Comparison of ENCODE assay signal across 15 cellular contexts in the genomic region with DNA sequence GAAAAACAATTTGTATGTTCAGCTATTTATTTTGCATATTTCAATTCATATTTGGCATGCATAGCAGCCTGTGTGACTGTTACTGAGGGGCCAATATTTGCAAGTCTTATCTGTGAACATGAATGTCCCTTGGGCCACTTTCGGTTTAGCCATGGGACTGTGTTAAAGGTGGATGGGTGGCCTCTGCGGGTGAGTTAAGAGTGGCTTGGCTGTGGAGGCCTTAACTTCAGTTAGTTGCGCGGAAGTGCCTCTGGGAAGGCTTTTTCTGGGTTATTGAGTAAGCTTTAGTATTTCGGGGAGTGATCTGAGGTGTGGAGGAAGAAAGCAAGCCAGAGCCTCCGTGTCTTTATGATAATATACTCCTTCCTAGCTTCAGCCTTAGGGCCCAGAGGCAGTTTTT.
DNase-seq lines count a peak whose midpoint lies in the region; ATAC-seq and TF ChIP-seq lines count a peak whose summit lies in the region.
"Had no signal": no experiment of that assay in that cellular context is flagged by ENCODE, and none has a peak within 500 bp of the region (broad histone marks: within the 10 kb centered on the region; RNA-seq: fewer than 3 reads in every experiment).

No MANE protein-coding gene starts in this region.

- no peak for TF ChIP-seq CTCF in colonic mucosa (IDR thresholded peaks at IDR 0.05)
- no peak for TF ChIP-seq CTCF in mucosa of descending colon (IDR thresholded peaks at IDR 0.05)
- TF ChIP-seq CTCF in natural killer cell (IDR thresholded peaks at IDR 0.05) = no peak
- no peak for TF ChIP-seq CTCF in glutamatergic neuron (IDR thresholded peaks at IDR 0.05; ENCODE audit: partially characterized antibody, unreplicated experiment)

- no peak overlapping the region for H3K9ac ChIP-seq in colonic mucosa (ENCODE audit: low read depth in 2 of 2, low read length in 2 of 2)

- H3K9me3 ChIP-seq in colonic mucosa (no peaks in the 10 kb centered on the region), mucosa of descending colon (no peaks in the 10 kb centered on the region)
- H3K9me3 ChIP-seq: Peyer's patch had no signal

- H3K27ac Mint-ChIP-seq in natural killer cell (no peak overlapping the region), glutamatergic neuron (ENCODE audit: unreplicated experiment) (no peak overlapping the region)

- no peaks in the 10 kb centered on the region for H3K4me1 Mint-ChIP-seq in natural killer cell
- H3K4me1 Mint-ChIP-seq in glutamatergic neuron (ENCODE audit: low read depth, unreplicated experiment) = peaks cover 4% of the 10 kb centered on the region
- H3K4me1 Mint-ChIP-seq: CD8-positive, alpha-beta memory T cell; IgD-negative memory B cell had no signal

- H3K27me3 Mint-ChIP-seq in natural killer cell (ENCODE audit: low read depth in 2 of 2) (no peaks in the 10 kb centered on the region), glutamatergic neuron (ENCODE audit: unreplicated experiment) (no peaks in the 10 kb centered on the region)
- H3K27me3 Mint-ChIP-seq: CD8-positive, alpha-beta memory T cell; IgD-negative memory B cell had no signal

- peak; percentile 92 for ATAC-seq in mucosa of descending colon
- ATAC-seq in GM21737 (IDR thresholded peaks at IDR 0.05; ENCODE audit: unreplicated experiment) = no peak
- ATAC-seq in natural killer cell = no peak
- no peak for ATAC-seq in GM21360 (IDR thresholded peaks at IDR 0.05; ENCODE audit: unreplicated experiment)
- ATAC-seq: Right ventricle myocardium inferior had no signal

- H3K4me3 ChIP-seq in colonic mucosa = no peak overlapping the region
- no peak overlapping the region for H3K4me3 ChIP-seq in mucosa of descending colon
- H3K4me3 ChIP-seq: Peyer's patch had no signal

- no peak overlapping the region for H3K4me3 Mint-ChIP-seq in natural killer cell
- no peak overlapping the region for H3K4me3 Mint-ChIP-seq in glutamatergic neuron (ENCODE audit: unreplicated experiment)
- H3K4me3 Mint-ChIP-seq: CD8-positive, alpha-beta memory T cell had no signal

- no peaks in the 10 kb centered on the region for H3K36me3 ChIP-seq in colonic mucosa
- no peaks in the 10 kb centered on the region for H3K36me3 ChIP-seq in mucosa of descending colon (ENCODE audit: low read depth)
- H3K36me3 ChIP-seq: Peyer's patch had no signal

- H3K9me3 Mint-ChIP-seq in natural killer cell = peaks cover 11 to 17% of the 10 kb centered on the region in 2 donors
- no peaks in the 10 kb centered on the region for H3K9me3 Mint-ChIP-seq in glutamatergic neuron (ENCODE audit: unreplicated experiment)

- no peaks in the 10 kb centered on the region for H3K36me3 Mint-ChIP-seq in natural killer cell
- no peaks in the 10 kb centered on the region for H3K36me3 Mint-ChIP-seq in glutamatergic neuron (ENCODE audit: unreplicated experiment)
- H3K36me3 Mint-ChIP-seq: CD8-positive, alpha-beta memory T cell; IgD-negative memory B cell had no signal

- H3K4me1 ChIP-seq in colonic mucosa (no peaks in the 10 kb centered on the region), mucosa of descending colon (ENCODE audit: low read depth) (no peaks in the 10 kb centered on the region)
- H3K4me1 ChIP-seq: Peyer's patch had no signal

- H3K27ac ChIP-seq in colonic mucosa = no peak overlapping the region
- H3K27ac ChIP-seq: Peyer's patch had no signal

- intact Hi-C loops in colonic mucosa (cut with DNase I) = no loop called here
- intact Hi-C loops in mucosa of descending colon (cut with DNase I, micrococcal nuclease) = no loop called here
- intact Hi-C loops in natural killer cell (cut with micrococcal nuclease) = no loop called here

- no peaks in the 10 kb centered on the region for H3K27me3 ChIP-seq in colonic mucosa
- H3K27me3 ChIP-seq: Peyer's patch had no signal

- peak; percentile 93 to 96 for DNase-seq in NCI-H526 (lab: John Stamatoyannopoulos, UW)
- DNase-seq in colonic mucosa = peak; percentile 41
- peak in 2 of 3 donors; percentile 35 to 52 for DNase-seq in mucosa of descending colon
- no peak for DNase-seq in natural killer cell
- DNase-seq in glutamatergic neuron = no peak
- DNase-seq: ACHN; C1 segment of cervical spinal cord; CD8-positive, alpha-beta memory T cell; GOT3; NCI-H1694 treated with DMSO at 0.1 percent for 48 hours; Peyer's patch had no signal

Comparison
In these comparisons a context has a peak if more than half of its experiments do, and no peak if none do; other contexts are left out.
1. DNase-seq: peak in NCI-H526 (2 of 2), colonic mucosa (single experiment) and mucosa of descending colon (2 of 3); none in natural killer cell (single experiment) and glutamatergic neuron (single experiment).